Comparison of ENCODE assay signal across 23 cellular contexts in the genomic region with DNA sequence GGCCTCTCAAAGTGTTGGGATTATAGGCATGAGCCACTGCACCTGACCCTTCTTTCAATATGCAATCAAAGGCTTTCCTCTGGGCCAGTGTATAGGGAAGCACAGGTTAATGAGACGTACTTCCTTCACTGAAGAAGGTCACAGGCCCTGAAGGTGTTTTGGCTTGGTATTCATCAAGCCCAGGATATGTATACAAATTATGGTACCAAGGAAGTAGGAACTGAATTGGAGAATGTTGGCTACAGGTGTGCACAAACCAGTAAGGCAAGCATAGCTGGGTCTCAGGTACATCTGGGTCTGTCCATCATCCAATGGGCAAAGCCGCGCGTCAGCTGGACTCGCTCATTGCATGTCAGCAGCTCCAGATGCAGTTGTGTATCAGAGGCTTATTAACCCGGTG.
"Had no signal": no experiment of that assay in that cellular context is flagged by ENCODE, and none has a peak within 500 bp of the region (broad histone marks: within the 10 kb centered on the region; RNA-seq: fewer than 3 reads in every experiment).

No MANE protein-coding gene starts in this region.

- H3K4me3 ChIP-seq: gastrocnemius medialis, lung, mucosa of descending colon, pancreas, smooth muscle cell, stomach, tibial artery, upper lobe of left lung had no signal

- H3K27ac ChIP-seq: gastrocnemius medialis, neutrophil, pancreas, stomach, tibial artery, upper lobe of left lung had no signal

- H3K9me3 Mint-ChIP-seq: effector memory CD8-positive, alpha-beta T cell; memory B cell; natural killer cell treated with Interleukin-12 subunit alpha and Interleukin-12 subunit beta and Interleukin-15 and Interleukin-18, amount 100 ng/mL, for 72 hours; stimulated activated effector memory CD8-positive, alpha-beta T cell treated with anti-CD3 and anti-CD28 coated beads, Interleukin-12 subunit alpha, Interleukin-12 subunit beta, amount 100 ng/mL, for 72 hours had no signal

- DNase-seq: cortex of kidney; effector memory CD8-positive, alpha-beta T cell; foreskin fibroblast; gastrocnemius medialis; mucosa of descending colon; naive B cell; pancreas; stimulated activated CD4-positive, alpha-beta T cell treated with anti-CD3 and anti-CD28 coated beads, Interleukin-2, amount 100 ng/mL, for 24 hours; stimulated activated CD4-positive, alpha-beta T cell treated with anti-CD3 and anti-CD28 coated beads, Interleukin-4, amount 100 ng/mL, for 24 hours; stimulated activated naive CD4-positive, alpha-beta T cell treated with Interleukin-2 at 50 U/mL for 16 hours; stomach; tibial artery; upper lobe of left lung had no signal

- H3K27me3 Mint-ChIP-seq: effector memory CD8-positive, alpha-beta T cell had no signal

- H3K4me1 Mint-ChIP-seq: memory B cell; naive B cell; stimulated activated effector memory CD8-positive, alpha-beta T cell treated with anti-CD3 and anti-CD28 coated beads, Interleukin-12 subunit alpha, Interleukin-12 subunit beta, amount 100 ng/mL, for 72 hours had no signal

- H3K36me3 ChIP-seq: neutrophil, pancreas, tibial artery, upper lobe of left lung had no signal

- H3K4me1 ChIP-seq: gastrocnemius medialis, pancreas, stomach, upper lobe of left lung had no signal

- H3K27ac Mint-ChIP-seq: effector memory CD8-positive, alpha-beta T cell; memory B cell; mesothelial cell of epicardium; naive B cell; natural killer cell treated with Interleukin-12 subunit alpha and Interleukin-12 subunit beta and Interleukin-15 and Interleukin-18, amount 100 ng/mL, for 72 hours; progenitor cell of endocrine pancreas; stimulated activated effector memory CD8-positive, alpha-beta T cell treated with anti-CD3 and anti-CD28 coated beads, Interleukin-12 subunit alpha, Interleukin-12 subunit beta, amount 100 ng/mL, for 72 hours had no signal

- ATAC-seq: effector memory CD8-positive, alpha-beta T cell; gastrocnemius medialis; mucosa of descending colon; natural killer cell treated with Interleukin-12 subunit alpha and Interleukin-12 subunit beta and Interleukin-15 and Interleukin-18, amount 100 ng/mL, for 72 hours; pancreas; sciatic nerve; stimulated activated effector memory CD8-positive, alpha-beta T cell treated with anti-CD3 and anti-CD28 coated beads, Interleukin-12 subunit alpha, Interleukin-12 subunit beta, amount 100 ng/mL, for 72 hours had no signal

- H3K9me3 ChIP-seq: gastrocnemius medialis, mucosa of descending colon, neutrophil, pancreas, stomach, tibial artery, upper lobe of left lung had no signal

- H3K27me3 ChIP-seq: gastrocnemius medialis, neutrophil, pancreas, stomach, tibial artery, upper lobe of left lung had no signal

- H3K4me3 Mint-ChIP-seq: effector memory CD8-positive, alpha-beta T cell; memory B cell; mesothelial cell of epicardium; naive B cell; natural killer cell treated with Interleukin-12 subunit alpha and Interleukin-12 subunit beta and Interleukin-15 and Interleukin-18, amount 100 ng/mL, for 72 hours; neural crest cell; stimulated activated effector memory CD8-positive, alpha-beta T cell treated with anti-CD3 and anti-CD28 coated beads, Interleukin-12 subunit alpha, Interleukin-12 subunit beta, amount 100 ng/mL, for 72 hours had no signal

- H3K36me3 Mint-ChIP-seq: memory B cell; naive B cell; natural killer cell treated with Interleukin-12 subunit alpha and Interleukin-12 subunit beta and Interleukin-15 and Interleukin-18, amount 100 ng/mL, for 72 hours; stimulated activated effector memory CD8-positive, alpha-beta T cell treated with anti-CD3 and anti-CD28 coated beads, Interleukin-12 subunit alpha, Interleukin-12 subunit beta, amount 100 ng/mL, for 72 hours had no signal
